ENCODE assay signal across 8 cellular contexts in genomic region chr16:89329830-89330176, GRCh38.
DNase-seq lines count a peak whose midpoint lies in the region; ATAC-seq and TF ChIP-seq lines count a peak whose summit lies in the region.
"Not testable (repeated sequence)": the region's sequence is repeated elsewhere in the genome, so short reads cannot be mapped to it uniquely, and the experiment has no call there.

No MANE protein-coding gene starts in this region.

- H3K27me3 Mint-ChIP-seq in CD4-positive, CD25-positive, alpha-beta regulatory T cell; activated CD8-positive, alpha-beta T cell treated with anti-CD3 and anti-CD28 coated beads, Interleukin-2, amount 10 ng/mL, durations not matched to agents 7 days and 5 days (ENCODE audit: low read depth); activated naive CD8-positive, alpha-beta T cell treated with anti-CD3 and anti-CD28 coated beads, Interleukin-2, amount 10 ng/mL, durations not matched to agents 7 days and 5 days; natural killer cell treated with Interleukin-12 subunit alpha and Interleukin-12 subunit beta and Interleukin-15 and Interleukin-18, amount 100 ng/mL, for 72 hours: not testable (repeated sequence)

- not testable (repeated sequence) for ATAC-seq in CD4-positive, CD25-positive, alpha-beta regulatory T cell (ENCODE audit: low read depth in 2 of 2); Panc1; activated CD8-positive, alpha-beta T cell treated with anti-CD3 and anti-CD28 coated beads, Interleukin-2, amount 10 ng/mL, durations not matched to agents 7 days and 5 days; activated naive CD8-positive, alpha-beta T cell treated with anti-CD3 and anti-CD28 coated beads, Interleukin-2, amount 10 ng/mL, durations not matched to agents 7 days and 5 days (ENCODE audit: low read depth); natural killer cell treated with Interleukin-12 subunit alpha and Interleukin-12 subunit beta and Interleukin-15 and Interleukin-18, amount 100 ng/mL, for 72 hours

- H3K27me3 ChIP-seq in CD4-positive, CD25-positive, alpha-beta regulatory T cell (ENCODE audit: control insufficient read depth, insufficient read depth, low read length); Panc1 (ENCODE audit: control insufficient read depth, insufficient read depth, low read length); effector memory CD4-positive, alpha-beta T cell (replicated peaks; ENCODE audit: control insufficient read depth, insufficient read depth, low read length, poor library complexity, severe bottlenecking); right atrium auricular region; spleen (replicated peaks in 1 of 7): not testable (repeated sequence)

- H3K36me3 Mint-ChIP-seq in CD4-positive, CD25-positive, alpha-beta regulatory T cell; activated naive CD8-positive, alpha-beta T cell treated with anti-CD3 and anti-CD28 coated beads, Interleukin-2, amount 10 ng/mL, durations not matched to agents 7 days and 5 days; natural killer cell treated with Interleukin-12 subunit alpha and Interleukin-12 subunit beta and Interleukin-15 and Interleukin-18, amount 100 ng/mL, for 72 hours: not testable (repeated sequence)
- peaks cover 26% of the 10 kb centered on the region for H3K36me3 Mint-ChIP-seq in activated CD8-positive, alpha-beta T cell treated with anti-CD3 and anti-CD28 coated beads, Interleukin-2, amount 10 ng/mL, durations not matched to agents 7 days and 5 days (ENCODE audit: low read depth)

- not testable (repeated sequence) for TF ChIP-seq CTCF in Panc1 (IDR thresholded peaks at IDR 0.05); right atrium auricular region (IDR thresholded peaks at IDR 0.05); spleen (IDR thresholded peaks at IDR 0.05 in 8 of 11, conservative IDR thresholded peaks at IDR 0.05 in 3 of 11)

- peaks cover 29 to 90% (median 62%) of the 10 kb centered on the region in 4 donors for H3K4me1 Mint-ChIP-seq in CD4-positive, CD25-positive, alpha-beta regulatory T cell
- H3K4me1 Mint-ChIP-seq in activated CD8-positive, alpha-beta T cell treated with anti-CD3 and anti-CD28 coated beads, Interleukin-2, amount 10 ng/mL, durations not matched to agents 7 days and 5 days (ENCODE audit: low read depth), result peaks cover 89% of the 10 kb centered on the region
- H3K4me1 Mint-ChIP-seq in activated naive CD8-positive, alpha-beta T cell treated with anti-CD3 and anti-CD28 coated beads, Interleukin-2, amount 10 ng/mL, durations not matched to agents 7 days and 5 days, result peaks cover 69% of the 10 kb centered on the region
- peaks cover 63 to 81% of the 10 kb centered on the region in 2 donors for H3K4me1 Mint-ChIP-seq in natural killer cell treated with Interleukin-12 subunit alpha and Interleukin-12 subunit beta and Interleukin-15 and Interleukin-18, amount 100 ng/mL, for 72 hours (ENCODE audit: low read depth in 2 of 2)

- peak overlapping the region; percentile 52 to 76 (median 60) for H3K4me3 Mint-ChIP-seq in CD4-positive, CD25-positive, alpha-beta regulatory T cell
- H3K4me3 Mint-ChIP-seq in activated CD8-positive, alpha-beta T cell treated with anti-CD3 and anti-CD28 coated beads, Interleukin-2, amount 10 ng/mL, durations not matched to agents 7 days and 5 days, result peak overlapping the region; percentile 43
- H3K4me3 Mint-ChIP-seq in activated naive CD8-positive, alpha-beta T cell treated with anti-CD3 and anti-CD28 coated beads, Interleukin-2, amount 10 ng/mL, durations not matched to agents 7 days and 5 days, result peak overlapping the region; percentile 59
- H3K4me3 Mint-ChIP-seq in natural killer cell treated with Interleukin-12 subunit alpha and Interleukin-12 subunit beta and Interleukin-15 and Interleukin-18, amount 100 ng/mL, for 72 hours, result peak overlapping the region; percentile 34

- DNase-seq in CD4-positive, CD25-positive, alpha-beta regulatory T cell; Panc1 (ENCODE audit: low read depth, low spot score); activated CD8-positive, alpha-beta T cell treated with anti-CD3 and anti-CD28 coated beads, Interleukin-2, amount 10 ng/mL, durations not matched to agents 7 days and 5 days; activated naive CD8-positive, alpha-beta T cell treated with anti-CD3 and anti-CD28 coated beads, Interleukin-2, amount 10 ng/mL, durations not matched to agents 7 days and 5 days; effector memory CD4-positive, alpha-beta T cell; right atrium auricular region (ENCODE audit: low spot score); natural killer cell treated with Interleukin-12 subunit alpha and Interleukin-12 subunit beta and Interleukin-15 and Interleukin-18, amount 100 ng/mL, for 72 hours (ENCODE audit: low spot score): not testable (repeated sequence)
- DNase-seq in spleen, result peak; percentile 44

- H3K27ac Mint-ChIP-seq in CD4-positive, CD25-positive, alpha-beta regulatory T cell, result peak overlapping the region in 1 of 3 donors; percentile 69
- peak overlapping the region; percentile 78 for H3K27ac Mint-ChIP-seq in activated CD8-positive, alpha-beta T cell treated with anti-CD3 and anti-CD28 coated beads, Interleukin-2, amount 10 ng/mL, durations not matched to agents 7 days and 5 days
- peak overlapping the region; percentile 72 for H3K27ac Mint-ChIP-seq in activated naive CD8-positive, alpha-beta T cell treated with anti-CD3 and anti-CD28 coated beads, Interleukin-2, amount 10 ng/mL, durations not matched to agents 7 days and 5 days
- not testable (repeated sequence) for H3K27ac Mint-ChIP-seq in natural killer cell treated with Interleukin-12 subunit alpha and Interleukin-12 subunit beta and Interleukin-15 and Interleukin-18, amount 100 ng/mL, for 72 hours

- peaks cover 87% of the 10 kb centered on the region for H3K4me1 ChIP-seq in CD4-positive, CD25-positive, alpha-beta regulatory T cell (ENCODE audit: control insufficient read depth, insufficient read depth, low read length, poor library complexity, severe bottlenecking)
- H3K4me1 ChIP-seq in Panc1 (ENCODE audit: control insufficient read depth, insufficient read depth, low read length) (peaks cover 87% of the 10 kb centered on the region), right atrium auricular region (peaks cover 0 to 82% of the 10 kb centered on the region in 2 donors), spleen (peaks cover 45 to 98% (median 85%) of the 10 kb centered on the region in 6 donors)
- peaks cover 42% of the 10 kb centered on the region for H3K4me1 ChIP-seq in effector memory CD4-positive, alpha-beta T cell (ENCODE audit: control insufficient read depth, insufficient read depth, low read length, poor library complexity, severe bottlenecking)

- 83 to 88% (median 86%) methylated on average over 4 of the region's 4 CpGs for WGBS in spleen, 5 donors

- not testable (repeated sequence) for TF ChIP-seq POLR2A in spleen (IDR thresholded peaks at IDR 0.05)

- H3K4me3 ChIP-seq in CD4-positive, CD25-positive, alpha-beta regulatory T cell (ENCODE audit: low read depth, low read length), result peak overlapping the region; percentile 26
- not testable (repeated sequence) for H3K4me3 ChIP-seq in Panc1 (ENCODE audit: low read depth in 2 of 2, low read length in 2 of 2); effector memory CD4-positive, alpha-beta T cell (ENCODE audit: insufficient read depth, low read depth, low read length, poor library complexity, severe bottlenecking); right atrium auricular region
- H3K4me3 ChIP-seq in spleen, result peak overlapping the region in 1 of 8 donors; percentile 2

- H3K36me3 ChIP-seq in CD4-positive, CD25-positive, alpha-beta regulatory T cell (ENCODE audit: control insufficient read depth, insufficient read depth, low read length); Panc1 (ENCODE audit: control insufficient read depth, insufficient read depth, low read length); effector memory CD4-positive, alpha-beta T cell (ENCODE audit: control insufficient read depth, insufficient read depth, low read length); right atrium auricular region: not testable (repeated sequence)
- peaks cover 0 to 12% (median 0%) of the 10 kb centered on the region in 6 donors for H3K36me3 ChIP-seq in spleen

- POLR2A ChIA-PET in Panc1 (lab: Charles Lee), result interaction anchor here (0.5 kb wide), 1 partner anchor 137 kb away, joined by 3 read pairs; no protein-coding TSS in a partner anchor
- POLR2A ChIA-PET in activated CD8-positive, alpha-beta T cell treated with anti-CD3 and anti-CD28 coated beads, Interleukin-2, amount 10 ng/mL, durations not matched to agents 7 days and 5 days (lab: Charles Lee), result interaction anchor here (1.5 kb wide), 1 partner anchor 14 kb away, joined by 6 read pairs; no protein-coding TSS in a partner anchor
- POLR2A ChIA-PET in activated naive CD8-positive, alpha-beta T cell treated with anti-CD3 and anti-CD28 coated beads, Interleukin-2, amount 10 ng/mL, durations not matched to agents 7 days and 5 days (lab: Charles Lee), result not testable (repeated sequence)

- H3K9me3 ChIP-seq in CD4-positive, CD25-positive, alpha-beta regulatory T cell (ENCODE audit: control insufficient read depth in 2 of 2, low read length in 2 of 2); Panc1 (ENCODE audit: control insufficient read depth, insufficient read depth, low read depth, low read length); effector memory CD4-positive, alpha-beta T cell (ENCODE audit: control insufficient read depth, low read length); right atrium auricular region; spleen: not testable (repeated sequence)

- BruUV-seq in Panc1 (replicated peaks; lab: Mats Ljungman, UMichigan), result not testable (repeated sequence)

- in situ Hi-C loops in Panc1 (cut with HindIII; ENCODE audit: low pct_unique_long_range_greater_than_20kb, low sequenced_read_pairs), result not testable (repeated sequence)

- intact Hi-C loops in Panc1 (cut with micrococcal nuclease; ENCODE audit: unreplicated experiment) (loop anchor here (10.0 kb wide), 1 partner anchor 175 kb away; the partner anchor contains the start of gene SPG7), spleen (cut with DNase I; ENCODE audit: low total_unique reads) (loop anchor here (5.0 to 10.0 kb wide), 2 partner anchors 155 to 227 kb away; no protein-coding TSS in a partner anchor)

- CTCF ChIA-PET in Panc1 (lab: Charles Lee); activated CD8-positive, alpha-beta T cell treated with anti-CD3 and anti-CD28 coated beads, Interleukin-2, amount 10 ng/mL, durations not matched to agents 7 days and 5 days (lab: Charles Lee): not testable (repeated sequence)

- not testable (repeated sequence) for H3K9me3 Mint-ChIP-seq in CD4-positive, CD25-positive, alpha-beta regulatory T cell; activated CD8-positive, alpha-beta T cell treated with anti-CD3 and anti-CD28 coated beads, Interleukin-2, amount 10 ng/mL, durations not matched to agents 7 days and 5 days (ENCODE audit: insufficient read depth); activated naive CD8-positive, alpha-beta T cell treated with anti-CD3 and anti-CD28 coated beads, Interleukin-2, amount 10 ng/mL, durations not matched to agents 7 days and 5 days; natural killer cell treated with Interleukin-12 subunit alpha and Interleukin-12 subunit beta and Interleukin-15 and Interleukin-18, amount 100 ng/mL, for 72 hours

- peak overlapping the region; percentile 86 for H3K27ac ChIP-seq in CD4-positive, CD25-positive, alpha-beta regulatory T cell (ENCODE audit: insufficient read depth, low read length, poor library complexity, severe bottlenecking)
- peak overlapping the region; percentile 85 for H3K27ac ChIP-seq in Panc1 (ENCODE audit: low read length)
- peak overlapping the region; percentile 62 for H3K27ac ChIP-seq in effector memory CD4-positive, alpha-beta T cell (ENCODE audit: insufficient read depth, low read length, poor library complexity, severe bottlenecking)
- peak overlapping the region; percentile 42 to 68 for H3K27ac ChIP-seq in right atrium auricular region
- peak overlapping the region; percentile 19 to 88 (median 73) for H3K27ac ChIP-seq in spleen
